Comparison of ENCODE assay signal across 8 cellular contexts in the genomic region with DNA sequence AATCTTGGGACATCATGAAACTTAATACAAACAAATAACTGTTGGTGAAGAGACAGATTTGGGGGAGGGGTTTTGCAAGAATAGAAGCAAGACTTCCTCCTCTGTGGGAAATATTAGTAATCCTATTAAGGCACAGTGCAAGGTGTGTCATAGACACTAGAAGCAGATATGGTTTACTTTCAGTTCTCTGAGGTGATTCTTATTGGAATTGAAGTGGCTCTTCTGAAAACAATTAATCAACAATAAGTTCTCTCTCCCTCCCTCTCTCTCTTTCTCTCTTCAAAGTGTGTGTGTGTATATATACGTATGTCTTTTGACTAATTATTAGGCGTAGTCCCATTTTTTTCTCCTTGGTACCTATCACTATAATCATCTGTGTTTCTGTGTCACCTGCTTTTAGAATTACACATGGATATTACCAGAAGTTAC.
DNase-seq lines count a peak whose midpoint lies in the region; ATAC-seq and TF ChIP-seq lines count a peak whose summit lies in the region.

No MANE protein-coding gene starts in this region.

- no peaks in the 10 kb centered on the region for H3K27me3 ChIP-seq in CD4-positive, CD25-positive, alpha-beta regulatory T cell (ENCODE audit: control insufficient read depth, insufficient read depth, low read length)

- peak; percentile 39 to 50 for ATAC-seq in CD4-positive, CD25-positive, alpha-beta regulatory T cell (ENCODE audit: low read depth in 2 of 2)
- peak; percentile 39 for ATAC-seq in GM19455 (IDR thresholded peaks at IDR 0.05; ENCODE audit: unreplicated experiment)
- peak; percentile 41 for ATAC-seq in HG03571 (IDR thresholded peaks at IDR 0.05; ENCODE audit: unreplicated experiment)
- ATAC-seq in natural killer cell treated with Interleukin-12 subunit alpha and Interleukin-12 subunit beta and Interleukin-15 and Interleukin-18, amount 100 ng/mL, for 72 hours: peak; percentile 30 to 45

- H3K4me3 ChIP-seq in CD4-positive, CD25-positive, alpha-beta regulatory T cell (ENCODE audit: low read depth, low read length): peak overlapping the region; percentile 87

- H3K9me3 Mint-ChIP-seq in CD4-positive, CD25-positive, alpha-beta regulatory T cell: peaks cover 0 to 2% (median 0%) of the 10 kb centered on the region in 7 donors
- no peaks in the 10 kb centered on the region for H3K9me3 Mint-ChIP-seq in MCF 10A (ENCODE audit: unreplicated experiment)
- H3K9me3 Mint-ChIP-seq in natural killer cell treated with Interleukin-12 subunit alpha and Interleukin-12 subunit beta and Interleukin-15 and Interleukin-18, amount 100 ng/mL, for 72 hours: no peaks in the 10 kb centered on the region

- no peaks in the 10 kb centered on the region for H3K27me3 Mint-ChIP-seq in CD4-positive, CD25-positive, alpha-beta regulatory T cell
- H3K27me3 Mint-ChIP-seq in MCF 10A (ENCODE audit: insufficient read depth, unreplicated experiment): no peaks in the 10 kb centered on the region
- no peaks in the 10 kb centered on the region for H3K27me3 Mint-ChIP-seq in natural killer cell treated with Interleukin-12 subunit alpha and Interleukin-12 subunit beta and Interleukin-15 and Interleukin-18, amount 100 ng/mL, for 72 hours

- peak overlapping the region; percentile 83 to 98 (median 87) for H3K4me3 Mint-ChIP-seq in CD4-positive, CD25-positive, alpha-beta regulatory T cell
- peak overlapping the region; percentile 69 for H3K4me3 Mint-ChIP-seq in MCF 10A (ENCODE audit: unreplicated experiment)
- H3K4me3 Mint-ChIP-seq in natural killer cell treated with Interleukin-12 subunit alpha and Interleukin-12 subunit beta and Interleukin-15 and Interleukin-18, amount 100 ng/mL, for 72 hours: peak overlapping the region; percentile 80

- intact Hi-C loops in MCF 10A (cut with micrococcal nuclease): no loop called here

- no peak for TF ChIP-seq CTCF in MCF 10A (IDR thresholded peaks at IDR 0.05; ENCODE audit: unreplicated experiment)

- H3K36me3 Mint-ChIP-seq in CD4-positive, CD25-positive, alpha-beta regulatory T cell: peaks cover 4% of the 10 kb centered on the region
- H3K36me3 Mint-ChIP-seq in MCF 10A (ENCODE audit: insufficient read depth, unreplicated experiment): peaks cover 13% of the 10 kb centered on the region
- no peaks in the 10 kb centered on the region for H3K36me3 Mint-ChIP-seq in natural killer cell treated with Interleukin-12 subunit alpha and Interleukin-12 subunit beta and Interleukin-15 and Interleukin-18, amount 100 ng/mL, for 72 hours

- H3K27ac ChIP-seq in CD4-positive, CD25-positive, alpha-beta regulatory T cell (ENCODE audit: insufficient read depth, low read length, poor library complexity, severe bottlenecking): peak overlapping the region; percentile 97

- CTCF ChIA-PET in MCF 10A (lab: Yijun Ruan, JAX): no interaction called here

- POLR2A ChIA-PET in MCF 10A (lab: Yijun Ruan, JAX): interaction anchor here (0.8 to 12.1 kb wide), 9 partner anchors 9 to 1250 kb away, joined by 3 to 101 read pairs (median 4); a partner anchor contains a TSS

- H3K4me1 ChIP-seq in CD4-positive, CD25-positive, alpha-beta regulatory T cell (ENCODE audit: control insufficient read depth, insufficient read depth, low read length, poor library complexity, severe bottlenecking): peaks cover 93% of the 10 kb centered on the region

- H3K27ac Mint-ChIP-seq in CD4-positive, CD25-positive, alpha-beta regulatory T cell: peak overlapping the region; percentile 88 to 97 (median 96)
- H3K27ac Mint-ChIP-seq in MCF 10A (ENCODE audit: low read depth, unreplicated experiment): peak overlapping the region; percentile 95
- H3K27ac Mint-ChIP-seq in natural killer cell treated with Interleukin-12 subunit alpha and Interleukin-12 subunit beta and Interleukin-15 and Interleukin-18, amount 100 ng/mL, for 72 hours: peak overlapping the region; percentile 100

- DNase-seq in CD4-positive, CD25-positive, alpha-beta regulatory T cell: peak in 2 of 3 donors; percentile 51 to 79
- DNase-seq in MCF 10A (ENCODE audit: unreplicated experiment) (no peak), amniotic stem cell (lab: John Stamatoyannopoulos, UW) (no peak), HUDEP-2 (lab: John Stamatoyannopoulos, UW; ENCODE audit: unreplicated experiment in 76 of 76) (no peak), ecto neural progenitor cell (ENCODE audit: low spot score) (no peak)
- no peak for DNase-seq in natural killer cell treated with Interleukin-12 subunit alpha and Interleukin-12 subunit beta and Interleukin-15 and Interleukin-18, amount 100 ng/mL, for 72 hours (ENCODE audit: low spot score)

- no peaks in the 10 kb centered on the region for H3K36me3 ChIP-seq in CD4-positive, CD25-positive, alpha-beta regulatory T cell (ENCODE audit: control insufficient read depth, insufficient read depth, low read length)

- H3K4me1 Mint-ChIP-seq in CD4-positive, CD25-positive, alpha-beta regulatory T cell: peaks cover 46 to 94% (median 77%) of the 10 kb centered on the region in 4 donors
- H3K4me1 Mint-ChIP-seq in MCF 10A (ENCODE audit: insufficient read depth, unreplicated experiment): peaks cover 70% of the 10 kb centered on the region
- H3K4me1 Mint-ChIP-seq in natural killer cell treated with Interleukin-12 subunit alpha and Interleukin-12 subunit beta and Interleukin-15 and Interleukin-18, amount 100 ng/mL, for 72 hours (ENCODE audit: low read depth in 2 of 2): peaks cover 69 to 79% of the 10 kb centered on the region in 2 donors

- no peaks in the 10 kb centered on the region for H3K9me3 ChIP-seq in CD4-positive, CD25-positive, alpha-beta regulatory T cell (ENCODE audit: control insufficient read depth in 2 of 2, low read length in 2 of 2)

- no TSS peak for BruUV-seq in MCF 10A (replicated peaks; lab: Mats Ljungman, UMichigan)

Comparison
In these comparisons a context has a peak if more than half of its experiments do, and no peak if none do; other contexts are left out.
1. DNase-seq: peak in CD4-positive, CD25-positive, alpha-beta regulatory T cell (2 of 3); none in MCF 10A (single experiment), natural killer cell treated with Interleukin-12 subunit alpha and Interleukin-12 subunit beta and Interleukin-15 and Interleukin-18, amount 100 ng/mL, for 72 hours (single experiment), amniotic stem cell (single experiment), HUDEP-2 (0 of 76) and ecto neural progenitor cell (single experiment).
2. Peak in every context shown above with its lines, with median percentiles within 50 percentile points of each other: ATAC-seq, H3K27ac Mint-ChIP-seq and H3K4me3 Mint-ChIP-seq.